ENCODE assay signal across 14 cellular contexts in the genomic region with DNA sequence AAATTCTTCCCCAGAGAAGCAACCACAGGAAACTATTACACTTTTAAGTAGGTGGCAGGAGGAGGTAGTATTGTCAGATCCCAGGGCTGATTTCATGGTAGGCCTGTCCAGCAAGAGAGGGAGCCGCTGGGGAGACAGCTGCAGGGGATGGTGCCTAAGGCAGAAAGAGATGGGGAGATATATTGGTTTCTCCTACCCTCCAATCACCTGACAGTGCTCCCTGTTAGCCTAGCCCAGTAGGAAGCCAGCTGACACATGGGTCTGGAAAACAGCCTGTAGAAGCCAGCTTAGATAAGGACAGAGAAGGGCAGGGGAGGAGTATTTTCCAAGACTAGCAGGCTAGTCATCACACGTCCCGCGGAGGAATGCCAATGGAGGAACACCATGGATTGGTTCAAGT. TPM values are rescaled to one million over a fixed set of nuclear protein-coding genes. Genes with fewer than 3 reads are reported as not detected.
DNase-seq lines count a peak whose midpoint lies in the region; ATAC-seq, FAIRE-seq and TF ChIP-seq lines count a peak whose summit lies in the region.
"Had no signal": no experiment of that assay in that cellular context is flagged by ENCODE, and none has a peak within 500 bp of the region (broad histone marks: within the 10 kb centered on the region; RNA-seq: fewer than 3 reads in every experiment).

No MANE protein-coding gene starts in this region.

- H2BK12ac ChIP-seq in trophoblast cell (ENCODE audit: low read length), result no peak overlapping the region

- H3K27ac ChIP-seq in HepG2 (ENCODE audit: extremely low read length, insufficient read depth, low read length) (peak overlapping the region; percentile 69), right lobe of liver (no peak overlapping the region), endodermal cell (ENCODE audit: low read depth, low read length) (no peak overlapping the region), trophoblast cell (ENCODE audit: low read depth, low read length) (peak overlapping the region; percentile 14)

- no peak overlapping the region for H2AFZ ChIP-seq in HepG2 (ENCODE audit: low read length)
- H2AFZ ChIP-seq in trophoblast cell (ENCODE audit: insufficient read depth, low read length, poor library complexity), result no peak overlapping the region

- H3K36me3 ChIP-seq in HepG2 (replicated peaks in 1 of 2; ENCODE audit: control insufficient read depth in 1 of 2, insufficient read depth in 2 of 2, low read length in 2 of 2) (no peaks in the 10 kb centered on the region; a peak in 1 of 5 replicates), right lobe of liver (no peaks in the 10 kb centered on the region), endodermal cell (ENCODE audit: control insufficient read depth, insufficient read depth, low read length) (no peaks in the 10 kb centered on the region), trophoblast cell (ENCODE audit: control insufficient read depth in 1 of 2, insufficient read depth in 2 of 2, low read length in 2 of 2) (peaks cover 0 to 2% of the 10 kb centered on the region in 2 experiments)

- H3K4me1 Mint-ChIP-seq in endodermal cell, result peaks cover 39% of the 10 kb centered on the region
- H3K4me1 Mint-ChIP-seq: B cell; CD4-positive, alpha-beta memory T cell had no signal

- H3K27me3 Mint-ChIP-seq in endodermal cell (ENCODE audit: insufficient read depth), result no peaks in the 10 kb centered on the region
- H3K27me3 Mint-ChIP-seq: B cell had no signal

- H3K9ac ChIP-seq in HepG2 (ENCODE audit: insufficient read depth, low read depth, low read length), result no peak overlapping the region
- H3K9ac ChIP-seq in endodermal cell (ENCODE audit: extremely low read depth, low read length, poor library complexity, severe bottlenecking), result no peak overlapping the region
- H3K9ac ChIP-seq in trophoblast cell (ENCODE audit: low read length), result no peak overlapping the region

- H3K4me3 ChIP-seq in HepG2 (replicated peaks in 1 of 3; ENCODE audit: insufficient read depth in 1 of 3, low read depth in 2 of 3, low read length in 3 of 3), result no peak overlapping the region
- no peak overlapping the region for H3K4me3 ChIP-seq in right lobe of liver
- no peak overlapping the region for H3K4me3 ChIP-seq in endodermal cell (ENCODE audit: low read length)
- no peak overlapping the region for H3K4me3 ChIP-seq in trophoblast cell (ENCODE audit: low read depth, low read length)

- no peaks in the 10 kb centered on the region for H4K20me1 ChIP-seq in HepG2 (ENCODE audit: insufficient read depth, low read length)

- 97% methylated on average over 4 of the region's 4 CpGs for WGBS in HepG2 (ENCODE audit: low lambda C conversion rate)
- 76% methylated on average over 4 of the region's 4 CpGs for WGBS in right lobe of liver (ENCODE audit: insufficient coverage, low coverage, low lambda C conversion rate, missing lambda C conversion rate)
- WGBS in endodermal cell (ENCODE audit: insufficient coverage in 1 of 2, insufficient read length in 1 of 2), 2 experiments, result 88% methylated on average over 4 of the region's 4 CpGs; no CpG with 5 or more reads in 1 of the 2 experiments
- no CpG with 5 or more reads among the region's 4 CpGs for WGBS in trophoblast cell (ENCODE audit: extremely low coverage, insufficient coverage, insufficient read length)

- no peak overlapping the region for H2BK120ac ChIP-seq in trophoblast cell (ENCODE audit: insufficient read depth, low read length, poor library complexity)

- peaks cover 3% of the 10 kb centered on the region for H3K79me2 ChIP-seq in HepG2 (ENCODE audit: insufficient read depth, low read length)
- H3K79me2 ChIP-seq in trophoblast cell (ENCODE audit: control insufficient read depth, insufficient read depth, low read length, poor library complexity), result peaks cover 2% of the 10 kb centered on the region

- H3K27me3 ChIP-seq in HepG2 (ENCODE audit: control insufficient read depth in 1 of 2, insufficient read depth in 2 of 2, low read length in 2 of 2), result no peaks in the 10 kb centered on the region
- no peaks in the 10 kb centered on the region for H3K27me3 ChIP-seq in right lobe of liver
- no peaks in the 10 kb centered on the region for H3K27me3 ChIP-seq in endodermal cell (ENCODE audit: control insufficient read depth, insufficient read depth, low read length, poor library complexity, severe bottlenecking)
- no peaks in the 10 kb centered on the region for H3K27me3 ChIP-seq in trophoblast cell (ENCODE audit: insufficient read depth, low read length)

- H4K12ac ChIP-seq in trophoblast cell (ENCODE audit: low read depth, low read length), result no peak overlapping the region

- no peaks in the 10 kb centered on the region for H3K9me3 Mint-ChIP-seq in endodermal cell
- H3K9me3 Mint-ChIP-seq: CD4-positive, alpha-beta memory T cell; H9 had no signal

- TF ChIP-seq POLR2A in HepG2 (IDR thresholded peaks at IDR 0.05; ENCODE audit: insufficient read depth in 1 of 2, low read depth in 2 of 2, low read length in 2 of 2), result no peak
- TF ChIP-seq POLR2A in right lobe of liver (IDR thresholded peaks at IDR 0.05), result no peak

- no peak overlapping the region for H3K18ac ChIP-seq in trophoblast cell (ENCODE audit: low read length)

- no peak overlapping the region for H2AK5ac ChIP-seq in trophoblast cell (ENCODE audit: low read length)

- TF ChIP-seq RAD21 in HepG2 (CRISPR knock-in tag; IDR thresholded peaks at IDR 0.05), result no peak

- in situ Hi-C loops in HepG2 (cut with HindIII; ENCODE audit: extremely low pct_ligation_motif_present, low pct_unique_long_range_greater_than_20kb), result no loop called here

- H4K8ac ChIP-seq in trophoblast cell (ENCODE audit: low read depth, low read length), result peak overlapping the region; percentile 1

- no peak for TF ChIP-seq EP300 in HepG2 (IDR thresholded peaks at IDR 0.05; ENCODE audit: low read depth in 2 of 2, low read length in 2 of 2)
- no peak for TF ChIP-seq EP300 in HepG2 (CRISPR knock-in tag; IDR thresholded peaks at IDR 0.05; ENCODE audit: borderline replicate concordance)

- CTCF ChIA-PET in HepG2 (lab: Yijun Ruan, JAX; ENCODE audit: low intra/inter-chr PET ratio, low total read pairs), result no interaction called here

- H3K4me3 Mint-ChIP-seq in endodermal cell, result no peak overlapping the region
- H3K4me3 Mint-ChIP-seq: B cell; CD4-positive, alpha-beta memory T cell; H9 had no signal

- ATAC-seq in HepG2, result no peak
- no peak for ATAC-seq in right lobe of liver
- ATAC-seq: PC-3 had no signal

- peak overlapping the region; percentile 76 for H3K27ac Mint-ChIP-seq in endodermal cell
- H3K27ac Mint-ChIP-seq: B cell; CD4-positive, alpha-beta memory T cell had no signal

- POLR2A ChIA-PET in HepG2 (lab: Yijun Ruan, JAX), result interaction anchor here (1.0 kb wide), 1 partner anchor 529 kb away, joined by 4 read pairs; a partner anchor contains a TSS

- H3K14ac ChIP-seq in trophoblast cell (ENCODE audit: low read length), result no peak overlapping the region

- no peak overlapping the region for H2BK5ac ChIP-seq in trophoblast cell (ENCODE audit: low read depth, low read length, poor library complexity)

- H4K91ac ChIP-seq in trophoblast cell (ENCODE audit: low read depth, low read length), result no peak overlapping the region

- no peak overlapping the region for H3K4ac ChIP-seq in trophoblast cell (ENCODE audit: low read depth, low read length)

- no peak overlapping the region; the same call in 1 of the 2 replicates for H3K4me2 ChIP-seq in HepG2 (ENCODE audit: low read depth, low read length)
- H3K4me2 ChIP-seq in trophoblast cell (ENCODE audit: low read length), result no peak overlapping the region

- no peaks in the 10 kb centered on the region for H3K9me3 ChIP-seq in HepG2 (ENCODE audit: low read length)
- no peaks in the 10 kb centered on the region for H3K9me3 ChIP-seq in right lobe of liver
- no peaks in the 10 kb centered on the region for H3K9me3 ChIP-seq in endodermal cell (ENCODE audit: control insufficient read depth, low read length)
- no peaks in the 10 kb centered on the region for H3K9me3 ChIP-seq in trophoblast cell (ENCODE audit: insufficient read depth, low read depth, low read length)

- peaks cover 78% of the 10 kb centered on the region for H3K4me1 ChIP-seq in HepG2 (ENCODE audit: insufficient read depth, low read length)
- peaks cover 0 to 35% (median 2%) of the 10 kb centered on the region in 4 donors for H3K4me1 ChIP-seq in right lobe of liver
- H3K4me1 ChIP-seq in endodermal cell (ENCODE audit: control insufficient read depth, insufficient read depth, low read length), result peaks cover 8% of the 10 kb centered on the region
- peaks cover 15 to 25% of the 10 kb centered on the region in 2 experiments for H3K4me1 ChIP-seq in trophoblast cell (ENCODE audit: control insufficient read depth in 1 of 2, insufficient read depth in 2 of 2, low read length in 2 of 2)

- H3K79me1 ChIP-seq in trophoblast cell (ENCODE audit: low read length), result peaks cover 18% of the 10 kb centered on the region

- DNase-seq in HepG2 (ENCODE audit: low spot score) (no peak), right lobe of liver (no peak), SK-N-DZ (ENCODE audit: low spot score) (peak; percentile 58), endodermal cell (peak; percentile 78), trophoblast cell (peak; percentile 91 to 92), ecto neural progenitor cell (ENCODE audit: low spot score) (no peak), NCI-H187 (lab: John Stamatoyannopoulos, UW) (no peak), GM19239 (ENCODE audit: insufficient read length, low spot score) (no peak)
- DNase-seq: CD4-positive, alpha-beta memory T cell; H9; Karpas-422; NCI-H2107; PC-3 had no signal

- H3K36me3 Mint-ChIP-seq in endodermal cell (ENCODE audit: low read depth), result peaks cover 9% of the 10 kb centered on the region
- H3K36me3 Mint-ChIP-seq: CD4-positive, alpha-beta memory T cell had no signal

- TF ChIP-seq CTCF in HepG2 (CRISPR knock-in tag; IDR thresholded peaks at IDR 0.05), result no peak
- no peak for TF ChIP-seq CTCF in right lobe of liver (IDR thresholded peaks at IDR 0.05)
- no peak for TF ChIP-seq CTCF in endodermal cell (conservative IDR thresholded peaks at IDR 0.05)

- BruUV-seq in HepG2 (replicated peaks; lab: Mats Ljungman, UMichigan), result no TSS peak

- FAIRE-seq in HepG2 (lab: Jason Lieb, UNC), result no peak
- FAIRE-seq in GM19239 (lab: Jason Lieb, UNC), result no peak

- no peak overlapping the region for H3K23ac ChIP-seq in trophoblast cell (ENCODE audit: low read length)

- intact Hi-C loops in HepG2 (cut with micrococcal nuclease; ENCODE audit: unreplicated experiment) (loop anchor here (5.0 kb wide), 3 partner anchors 219 to 531 kb away; a partner anchor contains a TSS), right lobe of liver (cut with DNase I) (no loop called here)

RNA-seq across cellular contexts. Expression of a gene that starts 8.2 kb away (rescaled TPM):
- total RNA-seq in HepG2 (2016; rRNA removed; fragmentation: Illumina TruSeq; extraction: Trizol) (51.6 and 68.8 TPM in 2 replicates), right lobe of liver (10 to 100 TPM; 10.6 to 14.8 (median 12.3) TPM), endodermal cell (10 to 100 TPM; 17.4 to 26.9 TPM)
- 10.0 and 11.5 TPM in 2 replicates for total RNA-seq in HepG2 (2016; cell fraction: cytosol; rRNA removed; fragmentation: Illumina TruSeq; extraction: Trizol; ENCODE audit: low read depth)
- total RNA-seq in HepG2 (2016; cell fraction: insoluble cytoplasmic fraction; rRNA removed; fragmentation: Illumina TruSeq; extraction: Trizol), result 47.5 and 62.1 TPM in 2 replicates
- 48.3 and 49.1 TPM in 2 replicates for total RNA-seq in HepG2 (2016; cell fraction: membrane; rRNA removed; fragmentation: Illumina TruSeq; extraction: Trizol)
- 43.8 and 44.8 TPM in 2 replicates for total RNA-seq in HepG2 (2016; cell fraction: nucleus; rRNA removed; fragmentation: Illumina TruSeq; extraction: Trizol)
- 11.0 and 12.6 TPM in 2 replicates for polyA plus RNA-seq in HepG2 (2011; rRNA removed)
- 6.4 and 7.3 TPM in 2 replicates for polyA plus RNA-seq in HepG2 (2011; cell fraction: cytosol; rRNA removed)
- 11.9 and 15.1 TPM in 2 replicates for polyA plus RNA-seq in HepG2 (2011; cell fraction: nucleus; rRNA removed)
- 18.9 and 24.1 TPM in 2 replicates for polyA plus RNA-seq in HepG2 (2012)
- polyA plus RNA-seq in HepG2 (2016; cell fraction: cytosol; fragmentation: Illumina TruSeq; extraction: Trizol; ENCODE audit: low read depth), result 4.1 and 6.0 TPM in 2 replicates
- 33.9 and 34.3 TPM in 2 replicates for polyA plus RNA-seq in HepG2 (2016; cell fraction: insoluble cytoplasmic fraction; fragmentation: Illumina TruSeq; extraction: Trizol; ENCODE audit: low read depth)
- polyA plus RNA-seq in HepG2 (2016; cell fraction: membrane; fragmentation: Illumina TruSeq; extraction: Trizol; ENCODE audit: low read depth), result 18.7 and 19.9 TPM in 2 replicates
- 16.2 and 18.6 TPM in 2 replicates for polyA plus RNA-seq in HepG2 (2016; cell fraction: nucleus; fragmentation: Illumina TruSeq; extraction: Trizol; ENCODE audit: insufficient read depth, low read depth)
- polyA minus RNA-seq in HepG2 (2011; rRNA and poly(A)+ RNA removed; ENCODE audit: low replicate concordance), result 4.7 and 17.9 TPM in 2 replicates
- polyA minus RNA-seq in HepG2 (2011; cell fraction: cytosol; rRNA and poly(A)+ RNA removed), result 17.1 and 17.5 TPM in 2 replicates
- polyA minus RNA-seq in HepG2 (2011; cell fraction: nucleus; rRNA and poly(A)+ RNA removed), result 74.5 and 98.8 TPM in 2 replicates
- polyA plus RNA-seq in SK-N-DZ (2014; cell fraction: cytosol; rRNA removed), result 15.8 and 17.1 TPM in 2 replicates
- polyA plus RNA-seq in SK-N-DZ (2014; cell fraction: nucleus; rRNA removed), result 9.6 and 19.9 TPM in 2 replicates
- 14.2 TPM for polyA plus RNA-seq in endodermal cell (2013, experiment 1 of 2)
- 11.8 TPM for polyA plus RNA-seq in endodermal cell (2013, experiment 2 of 2)
- 21.4 and 22.5 TPM in 2 replicates for polyA plus RNA-seq in trophoblast cell (2013)

Comparison
In these comparisons a context has a peak if more than half of its experiments do, and no peak if none do; other contexts are left out.
1. H3K27ac ChIP-seq: peak in HepG2 (single experiment) and trophoblast cell (single experiment); none in right lobe of liver (0 of 3) and endodermal cell (single experiment).
2. DNase-seq: peak in SK-N-DZ (single experiment), endodermal cell (single experiment) and trophoblast cell (2 of 2); none in HepG2 (single experiment), right lobe of liver (0 of 3), ecto neural progenitor cell (single experiment), NCI-H187 (0 of 2) and GM19239 (single experiment).